8 cellular contexts compared by ENCODE assay signal in the genomic region with DNA sequence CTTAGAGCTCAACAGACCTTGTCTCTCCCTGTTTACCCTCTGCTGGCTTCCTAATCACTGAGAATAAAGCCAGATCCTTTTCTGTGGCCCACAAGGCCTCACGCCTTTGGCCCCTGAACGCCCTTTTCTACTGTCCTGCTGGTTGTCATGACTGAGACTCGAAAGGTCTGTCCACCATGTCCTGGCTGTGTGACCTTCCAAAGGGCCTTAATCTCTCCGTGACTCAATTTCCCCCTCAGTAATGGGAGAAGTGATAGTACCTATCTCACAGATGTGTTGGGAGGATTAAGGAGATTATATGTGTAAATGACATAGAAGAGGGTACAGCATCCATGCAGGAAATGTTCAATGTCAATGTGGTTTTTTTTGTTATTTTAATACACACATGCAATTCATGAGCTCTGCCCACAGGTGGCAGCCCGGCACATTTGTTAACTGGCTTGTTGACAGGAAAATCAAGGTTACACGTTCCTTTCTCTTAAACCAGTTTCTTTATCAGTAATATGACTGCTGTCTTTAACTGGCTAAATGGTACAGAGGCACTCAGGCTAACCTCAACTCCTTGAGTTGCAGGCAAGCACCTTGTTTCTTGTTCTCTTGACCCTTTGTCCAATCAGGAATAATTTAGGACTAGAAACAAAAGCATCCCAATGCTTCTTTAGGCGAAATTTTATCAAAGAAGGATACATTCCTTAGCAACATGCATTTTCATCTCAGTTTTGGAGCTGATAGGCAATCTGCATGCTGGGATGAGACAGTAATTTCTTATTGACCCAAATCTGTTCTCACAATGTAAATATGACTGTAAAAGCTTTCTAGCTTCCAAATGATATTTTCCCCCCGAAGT. TPM values are rescaled to one million over a fixed set of nuclear protein-coding genes. Genes with fewer than 3 reads are reported as not detected.
DNase-seq lines count a peak whose midpoint lies in the region; ATAC-seq and TF ChIP-seq lines count a peak whose summit lies in the region.

No MANE protein-coding gene starts in this region.

- no peaks in the 10 kb centered on the region for H3K27me3 Mint-ChIP-seq in natural killer cell (ENCODE audit: low read depth in 2 of 2)

- H3K27me3 ChIP-seq in stomach = no peaks in the 10 kb centered on the region

- no peaks in the 10 kb centered on the region for H3K9me3 ChIP-seq in stomach

- ATAC-seq in HG02870 (IDR thresholded peaks at IDR 0.05; ENCODE audit: unreplicated experiment) (peak; percentile 68), natural killer cell (peak; percentile 63 to 87 (median 83))

- H3K4me3 Mint-ChIP-seq in natural killer cell = no peak overlapping the region

- DNase-seq in NCI-H524 (lab: John Stamatoyannopoulos, UW) = peak; percentile 20 to 45
- DNase-seq in NCI-H524 treated with DMSO at 0.1 percent for 48 hours (lab: John Stamatoyannopoulos, UW) = no peak
- DNase-seq in NCI-H345 treated with DMSO at 0.1 percent for 48 hours (lab: John Stamatoyannopoulos, UW; ENCODE audit: unreplicated experiment) = peak; percentile 1
- peak; percentile 4 for DNase-seq in activated CD8-positive, alpha-beta memory T cell treated with anti-CD3 and anti-CD28 coated beads, Interleukin-2, amount 50 U/mL, for 1 hour (ENCODE audit: extremely low read depth)
- DNase-seq in erythroblast (lab: John Stamatoyannopoulos, UW) = peak; percentile 44 to 66
- DNase-seq in natural killer cell = peak; percentile 47
- DNase-seq in stomach = peak; percentile 72

- peaks cover 20 to 45% (median 29%) of the 10 kb centered on the region in 4 donors for H3K4me1 ChIP-seq in stomach

- no peaks in the 10 kb centered on the region for H3K36me3 Mint-ChIP-seq in natural killer cell

- no peak for TF ChIP-seq POLR2A in erythroblast (IDR thresholded peaks at IDR 0.05; ENCODE audit: low read length)
- TF ChIP-seq POLR2A in stomach (IDR thresholded peaks at IDR 0.05) = no peak

- TF ChIP-seq CTCF in natural killer cell (IDR thresholded peaks at IDR 0.05) (peak; percentile 87), stomach (IDR thresholded peaks at IDR 0.05) (peak in 5 of 7 experiments; percentile 64 to 79 (median 69))

- peak overlapping the region in 3 of 5 donors; percentile 29 to 50 (median 44) for H3K27ac ChIP-seq in stomach

- TF ChIP-seq EP300 in stomach (IDR thresholded peaks at IDR 0.05) = no peak

- peaks cover 8 to 9% of the 10 kb centered on the region in 2 donors for H3K4me1 Mint-ChIP-seq in natural killer cell

- H3K36me3 ChIP-seq in stomach = no peaks in the 10 kb centered on the region

- H3K9me3 Mint-ChIP-seq in natural killer cell = no peaks in the 10 kb centered on the region

- intact Hi-C loops in natural killer cell (cut with micrococcal nuclease) = loop anchor here (1.0 kb wide), 2 partner anchors 318 to 396 kb away; no protein-coding TSS in a partner anchor
- intact Hi-C loops in stomach (cut with DNase I; ENCODE audit: low total_unique reads) = loop anchor here (5.0 kb wide), 1 partner anchor 319 kb away; no protein-coding TSS in a partner anchor

- H3K4me3 ChIP-seq in stomach = no peak overlapping the region

- WGBS in stomach, 5 donors = 35 to 54% (median 50%) methylated on average over 8 of the region's 8 CpGs

- H3K27ac Mint-ChIP-seq in natural killer cell = peak overlapping the region; percentile 21 to 69

RNA-seq across cellular contexts. Expression of gene SLC22A1, which starts 16.6 kb away (rescaled TPM):
- total RNA-seq in natural killer cell (1 to 10 TPM; 1.4 to 4.5 (median 3.0) TPM), stomach (10 to 100 TPM in 1 of 5 donors, 1 to 10 TPM in 3, not detected in 1; 2.0 to 36.2 (median 2.7) TPM)
- polyA plus RNA-seq in stomach = under 1 TPM in 2 of 3 donors, not detected in 1; 0.20 to 0.31 TPM
